ENCODE assay signal across 21 cellular contexts in the genomic region with DNA sequence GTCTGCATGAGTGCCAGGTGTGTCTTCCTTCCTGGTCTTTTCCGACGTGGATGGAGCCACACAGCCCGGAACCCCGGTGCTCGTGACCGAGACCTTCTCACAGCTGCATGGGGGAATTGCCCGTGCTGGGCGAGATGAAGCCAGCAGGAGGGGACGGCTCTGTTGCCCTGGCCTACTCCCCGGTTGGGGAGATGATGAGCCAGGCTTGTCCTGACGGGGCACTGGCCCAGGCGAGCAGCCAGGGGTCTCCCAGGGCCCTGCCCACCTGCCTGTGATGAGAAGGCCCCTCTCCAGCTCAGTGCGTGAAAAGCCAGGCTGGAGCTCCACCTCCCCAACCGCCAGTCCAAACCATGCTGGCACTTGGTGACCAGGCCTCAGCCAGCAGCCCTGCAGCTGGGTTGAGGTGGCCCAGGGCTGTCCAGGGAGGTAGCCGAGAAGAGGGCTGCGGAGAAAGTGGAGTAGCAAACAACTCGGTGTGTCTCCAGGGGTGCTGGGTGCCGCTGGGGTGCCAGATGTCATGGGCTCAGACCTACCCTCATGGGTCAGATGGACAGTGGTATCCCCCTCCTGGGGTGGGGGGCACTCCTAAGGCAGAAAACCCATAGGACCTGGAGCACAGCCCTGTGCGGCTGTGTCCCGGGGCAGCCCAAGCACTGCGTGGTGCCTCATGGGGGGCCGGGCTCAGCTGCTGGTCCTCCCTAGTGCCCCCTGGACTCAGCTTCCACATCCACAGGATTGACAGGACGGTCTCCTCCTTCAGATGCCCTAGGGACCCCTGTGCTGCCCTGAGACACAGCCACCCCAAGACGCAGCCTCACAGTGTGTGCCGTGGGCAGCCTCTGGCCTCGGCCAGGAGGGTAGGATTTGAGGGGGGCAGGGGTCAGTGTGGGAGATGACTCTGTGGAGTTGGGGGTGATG. TPM values are rescaled to one million over a fixed set of nuclear protein-coding genes. Genes with fewer than 3 reads are reported as not detected.
"Had no signal": no experiment of that assay in that cellular context is flagged by ENCODE, and none has a peak within 500 bp of the region (broad histone marks: within the 10 kb centered on the region; RNA-seq: fewer than 3 reads in every experiment).

No MANE protein-coding gene starts in this region.

- ATAC-seq: left colon; mucosa of descending colon; natural killer cell treated with Interleukin-12 subunit alpha and Interleukin-12 subunit beta and Interleukin-15 and Interleukin-18, amount 100 ng/mL, for 72 hours; sciatic nerve had no signal

- DNase-seq: cortex of kidney; dorsolateral prefrontal cortex; effector CD4-positive, alpha-beta T cell; kidney; left colon; mucosa of descending colon; naive B cell; stimulated activated CD4-positive, alpha-beta T cell treated with anti-CD3 and anti-CD28 coated beads, Interleukin-12 subunit alpha, Interleukin-12 subunit beta, amount 100 ng/mL, for 4 hours; stimulated activated CD4-positive, alpha-beta T cell treated with anti-CD3 and anti-CD28 coated beads, Interleukin-1b, Interleukin-23, amount 100 ng/mL, for 48 hours; stimulated activated CD4-positive, alpha-beta T cell treated with anti-CD3 and anti-CD28 coated beads, Interleukin-4, amount 100 ng/mL, for 1 hour; stimulated activated CD8-positive, alpha-beta memory T cell treated with anti-CD3 and anti-CD28 coated beads, Interleukin-4, amount 100 ng/mL, for 48 hours; stimulated activated naive CD4-positive, alpha-beta T cell; substantia nigra; trophoblast cell had no signal

- H3K27me3 ChIP-seq: hepatocyte, vagina had no signal

- H3K4me1 ChIP-seq: parathyroid adenoma, vagina had no signal

- H3K4me3 ChIP-seq: dorsolateral prefrontal cortex, hepatocyte, lung, mucosa of descending colon, smooth muscle cell, vagina had no signal

- H3K9me3 ChIP-seq: mucosa of descending colon, vagina had no signal

- H3K36me3 ChIP-seq: vagina had no signal

- H3K27ac ChIP-seq: hepatocyte, parathyroid adenoma, vagina had no signal

RNA-seq across cellular contexts. Expression of a gene that starts 26.1 kb away (rescaled TPM):
- total RNA-seq: natural killer cell treated with Interleukin-12 subunit alpha and Interleukin-12 subunit beta and Interleukin-15 and Interleukin-18, amount 100 ng/mL, for 72 hours had no signal
